24 cellular contexts compared by ENCODE assay signal in the genomic region with DNA sequence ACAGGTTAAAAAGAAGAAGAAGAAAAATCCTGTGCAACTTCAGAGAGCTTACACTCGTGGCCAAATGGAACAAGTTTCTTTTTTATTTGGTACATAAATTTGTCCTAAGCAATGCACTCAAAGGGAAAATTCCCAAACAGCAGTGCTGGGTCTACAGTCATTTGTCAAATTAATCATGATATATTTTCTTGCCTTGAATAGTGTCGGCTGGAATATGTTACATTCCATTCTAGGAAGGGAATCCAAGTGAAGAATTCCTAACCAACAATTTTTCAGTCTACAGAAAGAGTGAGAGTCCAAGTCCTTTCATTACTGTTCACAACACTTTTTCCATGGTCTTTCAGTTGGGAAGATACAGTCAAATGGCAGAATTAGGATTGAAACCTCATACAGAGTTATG.
"Had no signal": no experiment of that assay in that cellular context is flagged by ENCODE, and none has a peak within 500 bp of the region (broad histone marks: within the 10 kb centered on the region; RNA-seq: fewer than 3 reads in every experiment).

No MANE protein-coding gene starts in this region.

- H3K36me3 ChIP-seq: left lung, neutrophil, pancreas, right atrium auricular region, suprapubic skin, transverse colon, uterus, WERI-Rb-1 had no signal

- H3K4me3 ChIP-seq: hepatocyte, left lung, pancreas, psoas muscle, right atrium auricular region, suprapubic skin, transverse colon, uterus had no signal

- ATAC-seq: activated CD8-positive, alpha-beta T cell treated with anti-CD3 and anti-CD28 coated beads, Interleukin-2, amount 10 ng/mL, durations not matched to agents 7 days and 5 days; foreskin keratinocyte; left lung; pancreas; psoas muscle; stimulated activated naive CD8-positive, alpha-beta T cell treated with anti-CD3 and anti-CD28 coated beads, Interleukin-15, amount 100 ng/mL, for 72 hours had no signal

- H3K27me3 ChIP-seq: foreskin keratinocyte, hepatocyte, left lung, neutrophil, pancreas, right atrium auricular region, suprapubic skin, transverse colon, uterus had no signal

- H3K9me3 ChIP-seq: left lung, neutrophil, pancreas, psoas muscle, right atrium auricular region, suprapubic skin, transverse colon, uterus had no signal

- H3K79me2 ChIP-seq: hepatocyte had no signal

- H3K4me2 ChIP-seq: hepatocyte had no signal

- H3K27ac ChIP-seq: epithelial cell of prostate, foreskin keratinocyte, hepatocyte, left lung, neutrophil, pancreas, psoas muscle, right atrium auricular region, suprapubic skin, WERI-Rb-1 had no signal

- H3K4me1 ChIP-seq: foreskin keratinocyte, left lung, pancreas, right atrium auricular region, suprapubic skin, transverse colon, uterus had no signal

- DNase-seq: activated CD4-positive, alpha-beta T cell treated with anti-CD3 and anti-CD28 coated beads for 1 hour; activated CD4-positive, alpha-beta T cell treated with anti-CD3 and anti-CD28 coated beads, Interleukin-2, amount 50 U/mL, for 1 hour; activated CD8-positive, alpha-beta T cell treated with anti-CD3 and anti-CD28 coated beads, Interleukin-2, amount 10 ng/mL, durations not matched to agents 7 days and 5 days; activated gamma-delta T cell; activated naive CD4-positive, alpha-beta T cell treated with anti-CD3 and anti-CD28 coated beads, Interleukin-2, amount 50 U/mL, for 16 hours; cerebellar nuclear complex; cortex of kidney; foreskin keratinocyte; glutamatergic neuron; immature natural killer cell; kidney glomerular epithelial cell; left lung; pancreas; psoas muscle; stimulated activated CD4-positive, alpha-beta T cell treated with anti-CD3 and anti-CD28 coated beads, Interleukin-12 subunit alpha, Interleukin-12 subunit beta, amount 100 ng/mL, for 4 hours; stimulated activated naive CD8-positive, alpha-beta T cell treated with anti-CD3 and anti-CD28 coated beads, Interleukin-15, amount 100 ng/mL, for 72 hours; transverse colon; uterus; WERI-Rb-1 had no signal

- H2AFZ ChIP-seq: hepatocyte had no signal
